Comparison of ENCODE assay signal across 7 cellular contexts in the genomic region with DNA sequence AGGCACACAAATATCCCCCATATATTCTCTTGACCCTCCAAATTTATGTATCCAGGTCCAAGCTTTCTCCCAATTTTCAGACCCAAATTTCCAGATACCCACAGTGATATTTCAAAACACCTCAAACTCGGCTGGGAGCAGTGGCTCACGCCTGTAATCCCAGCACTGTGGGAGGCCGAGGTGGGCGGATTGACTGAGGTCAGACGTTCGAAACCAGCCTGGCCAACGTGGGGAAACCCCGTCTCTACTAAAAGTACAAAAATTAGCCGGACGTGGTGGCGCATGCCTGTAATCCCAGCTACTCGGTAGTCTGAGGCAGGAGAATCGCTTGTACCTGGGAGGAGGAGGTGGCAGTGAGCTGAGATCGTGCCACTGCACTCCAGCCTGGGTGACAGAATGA. TPM values are rescaled to one million over a fixed set of nuclear protein-coding genes. Genes with fewer than 3 reads are reported as not detected.
A peak's percentile ranks its signal among the peaks of the same experiment; 100 is the strongest.
DNase-seq lines count a peak whose midpoint lies in the region; TF ChIP-seq lines count a peak whose summit lies in the region.
"Not testable (repeated sequence)": the region's sequence is repeated elsewhere in the genome, so short reads cannot be mapped to it uniquely, and the experiment has no call there.
"Had no signal": no experiment of that assay in that cellular context is flagged by ENCODE, and none has a peak within 500 bp of the region (broad histone marks: within the 10 kb centered on the region; RNA-seq: fewer than 3 reads in every experiment).

No MANE protein-coding gene starts in this region.

- peaks cover 14% of the 10 kb centered on the region for H3K36me3 Mint-ChIP-seq in Caco-2 (ENCODE audit: insufficient read depth, unreplicated experiment)

- TF ChIP-seq POLR2A in lower leg skin (IDR thresholded peaks at IDR 0.05) = not testable (repeated sequence)

- not testable (repeated sequence) for H3K27me3 ChIP-seq in Caco-2 (replicated peaks; ENCODE audit: control insufficient read depth, insufficient read depth, low read length); colonic mucosa
- H3K27me3 ChIP-seq in OCI-LY3 (ENCODE audit: low read depth, low read length) = peaks cover 17% of the 10 kb centered on the region

- not testable (repeated sequence) for H3K36me3 ChIP-seq in Caco-2 (ENCODE audit: control insufficient read depth, insufficient read depth, low read length); OCI-LY3 (replicated peaks; ENCODE audit: low read depth, low read length); colonic mucosa

- TF ChIP-seq CTCF in Caco-2 (IDR thresholded peaks at IDR 0.05; ENCODE audit: insufficient read depth in 1 of 2, low read depth in 1 of 2, low read length in 1 of 2, severe bottlenecking in 1 of 2, unreplicated experiment in 1 of 2); OCI-LY3 (IDR thresholded peaks at IDR 0.05; ENCODE audit: low read depth, low read length); colonic mucosa (IDR thresholded peaks at IDR 0.05); lower leg skin (IDR thresholded peaks at IDR 0.05): not testable (repeated sequence)

- H3K9me3 ChIP-seq in Caco-2; OCI-LY3 (ENCODE audit: insufficient read depth, low read length); colonic mucosa: not testable (repeated sequence)

- H3K27ac ChIP-seq in OCI-LY3 (ENCODE audit: low read length); colonic mucosa: not testable (repeated sequence)

- H3K4me3 ChIP-seq in Caco-2 (ENCODE audit: low read depth, low read length) (peak overlapping the region; percentile 92), OCI-LY3 (ENCODE audit: low read length) (peak overlapping the region; percentile 95), colonic mucosa (peak overlapping the region; percentile 82), lower leg skin (ENCODE audit: low read depth, poor library complexity, severe bottlenecking) (peak overlapping the region; percentile 60)

- H3K9ac ChIP-seq in OCI-LY3 (ENCODE audit: low read length) (peak overlapping the region; percentile 76; the same call in 1 of the 2 replicates), colonic mucosa (ENCODE audit: low read depth in 2 of 2, low read length in 2 of 2) (peak overlapping the region in 1 of 2 donors; percentile 73)

- 41 to 62% methylated on average over 14 of the region's 14 CpGs for WGBS in lower leg skin, 2 donors

- not testable (repeated sequence) for DNase-seq in Caco-2, colonic mucosa
- DNase-seq in activated T-cell treated with anti-CD3 and anti-CD28 coated beads for 24 hours (ENCODE audit: low read depth) = peak; percentile 14
- DNase-seq in lower leg skin (ENCODE audit: low spot score in 2 of 2) = peak in 1 of 2 donors; percentile 77
- peak; percentile 60 for DNase-seq in stimulated activated CD4-positive, alpha-beta T cell treated with anti-CD3 and anti-CD28 coated beads, Interleukin-4, amount 100 ng/mL, for 24 hours

- H3K27ac Mint-ChIP-seq in Caco-2 (ENCODE audit: unreplicated experiment) = peak overlapping the region; percentile 11

- intact Hi-C loops in Caco-2 (cut with micrococcal nuclease; ENCODE audit: unreplicated experiment); colonic mucosa (cut with DNase I); lower leg skin (cut with DNase I; ENCODE audit: low total_unique reads): not testable (repeated sequence)

- not testable (repeated sequence) for H3K4me1 ChIP-seq in Caco-2, colonic mucosa
- H3K4me1 ChIP-seq in OCI-LY3 (ENCODE audit: low read length) = peaks cover 17% of the 10 kb centered on the region

- not testable (repeated sequence) for H3K79me2 ChIP-seq in OCI-LY3 (ENCODE audit: low read length)

- H3K4me2 ChIP-seq in OCI-LY3 (ENCODE audit: low read length) = peak overlapping the region; percentile 100

- H3K9me3 Mint-ChIP-seq in Caco-2 (ENCODE audit: unreplicated experiment) = not testable (repeated sequence)

- POLR2A ChIA-PET in Caco-2 (lab: Charles Lee) = interaction anchor here (1.0 to 2.9 kb wide), 2 partner anchors 149 to 151 kb away, joined by 11 to 25 read pairs; a partner anchor contains a TSS

- not testable (repeated sequence) for H3K4me3 Mint-ChIP-seq in Caco-2 (ENCODE audit: unreplicated experiment)

- CTCF ChIA-PET in Caco-2 (lab: Charles Lee) = interaction anchor here (0.9 to 1.6 kb wide), 2 partner anchors 149 to 186 kb away, joined by 4 to 5 read pairs; a partner anchor contains a TSS

- not testable (repeated sequence) for H4K20me1 ChIP-seq in OCI-LY3 (ENCODE audit: insufficient read depth, low read length)

- TSS peak; percentile 53 for BruUV-seq in Caco-2 (replicated peaks; lab: Mats Ljungman, UMichigan)

- H2AFZ ChIP-seq in OCI-LY3 (ENCODE audit: low read depth, low read length) = not testable (repeated sequence)

- H3K4me1 Mint-ChIP-seq in Caco-2 (ENCODE audit: low read depth, unreplicated experiment) = peaks cover 15% of the 10 kb centered on the region

- not testable (repeated sequence) for H3K27me3 Mint-ChIP-seq in Caco-2 (ENCODE audit: insufficient read depth, unreplicated experiment)

RNA-seq across cellular contexts. Expression of a gene that starts 1.6 kb away (rescaled TPM):
- total RNA-seq in Caco-2 (2022) (11.9 and 14.7 TPM in 2 replicates), colonic mucosa (10 to 100 TPM; 11.3 to 15.3 TPM), lower leg skin (10 to 100 TPM; 16.9 to 23.8 (median 20.0) TPM)

RNA-seq across cellular contexts. Expression of a gene that starts 10.5 kb away (rescaled TPM):
- total RNA-seq in Caco-2 (2022) (2.8 and 3.0 TPM in 2 replicates), colonic mucosa (1 to 10 TPM in 1 of 2 donors, under 1 TPM in 1; 0.96 to 2.2 TPM), lower leg skin (1 to 10 TPM in 3 of 4 donors, under 1 TPM in 1; 0.46 to 1.7 (median 1.3) TPM)
- total RNA-seq: vagina had no signal

RNA-seq across cellular contexts. Expression of a gene that starts 10.7 kb away (rescaled TPM):
- 5.0 and 6.7 TPM in 2 replicates for total RNA-seq in Caco-2 (2022)
- 10 to 100 TPM in 1 of 2 donors, 1 to 10 TPM in 1; 5.9 to 23.6 TPM for total RNA-seq in colonic mucosa
- 1 to 10 TPM; 1.3 to 3.8 (median 3.0) TPM for total RNA-seq in lower leg skin

RNA-seq across cellular contexts. Expression of a gene that starts 32.3 kb away (rescaled TPM):
- total RNA-seq in Caco-2 (2022) (637 and 684 TPM in 2 replicates), colonic mucosa (100 to 1,000 TPM; 325 to 508 TPM), lower leg skin (100 to 1,000 TPM; 216 to 325 (median 281) TPM)
